Comparison of ENCODE assay signal across 8 cellular contexts in genomic region chr3:188956839-188957489, GRCh38.
A peak's percentile ranks its signal among the peaks of the same experiment; 100 is the strongest.
DNase-seq lines count a peak whose midpoint lies in the region; ATAC-seq and TF ChIP-seq lines count a peak whose summit lies in the region.

No MANE protein-coding gene starts in this region.

- WGBS in endodermal cell (ENCODE audit: insufficient coverage in 1 of 2, insufficient read length in 1 of 2), 2 experiments: 34% methylated on average over 4 to 8 of the region's 8 CpGs

- H3K27ac Mint-ChIP-seq in endodermal cell: no peak overlapping the region

- H3K27ac ChIP-seq in PC-3 (ENCODE audit: low read length) (no peak overlapping the region), endodermal cell (ENCODE audit: low read depth, low read length) (no peak overlapping the region)

- H3K36me3 Mint-ChIP-seq in endodermal cell (ENCODE audit: low read depth): no peaks in the 10 kb centered on the region

- H3K4me3 ChIP-seq in PC-3 (ENCODE audit: low read length): no peak overlapping the region
- no peak overlapping the region for H3K4me3 ChIP-seq in endodermal cell (ENCODE audit: low read length)
- no peak overlapping the region for H3K4me3 ChIP-seq in mucosa of descending colon

- DNase-seq in COR-L47 (lab: John Stamatoyannopoulos, UW) (peak; percentile 48), PC-3 (peak; percentile 83), endodermal cell (no peak), mucosa of descending colon (peak in 1 of 3 donors; percentile 58)

- TF ChIP-seq CTCF in PC-3 (conservative IDR thresholded peaks at IDR 0.05; ENCODE audit: low read depth, low read length): peak; percentile 96
- peak; percentile 91 for TF ChIP-seq CTCF in endodermal cell (conservative IDR thresholded peaks at IDR 0.05)
- TF ChIP-seq CTCF in mucosa of descending colon (IDR thresholded peaks at IDR 0.05): peak; percentile 45

- H3K4me1 ChIP-seq in PC-3 (ENCODE audit: insufficient read depth, low read length): no peaks in the 10 kb centered on the region
- H3K4me1 ChIP-seq in endodermal cell (ENCODE audit: control insufficient read depth, insufficient read depth, low read length): no peaks in the 10 kb centered on the region
- no peaks in the 10 kb centered on the region for H3K4me1 ChIP-seq in mucosa of descending colon (ENCODE audit: low read depth)

- H3K36me3 ChIP-seq in PC-3 (ENCODE audit: low read depth, low read length) (no peaks in the 10 kb centered on the region), endodermal cell (ENCODE audit: control insufficient read depth, insufficient read depth, low read length) (no peaks in the 10 kb centered on the region), mucosa of descending colon (ENCODE audit: low read depth) (no peaks in the 10 kb centered on the region)

- no peaks in the 10 kb centered on the region for H3F3A ChIP-seq in PC-3 (ENCODE audit: low read length, unreplicated experiment)

- H3K27me3 Mint-ChIP-seq in endodermal cell (ENCODE audit: insufficient read depth): peaks cover 3% of the 10 kb centered on the region

- no peaks in the 10 kb centered on the region for H3K9me3 Mint-ChIP-seq in endodermal cell

- intact Hi-C loops in PC-3 (cut with micrococcal nuclease): loop anchor here (1.0 to 5.0 kb wide), 3 partner anchors 84 to 275 kb away; no protein-coding TSS in a partner anchor
- intact Hi-C loops in mucosa of descending colon (cut with DNase I, micrococcal nuclease): loop anchor here in 1 of 2 donors (5.0 kb wide), 2 partner anchors 190 to 1215 kb away; no protein-coding TSS in a partner anchor

- CTCF ChIA-PET in PC-3 (lab: Charles Lee): no interaction called here

- no peaks in the 10 kb centered on the region for H3K79me2 ChIP-seq in PC-3 (ENCODE audit: low read length)

- POLR2A ChIA-PET in PC-3 (lab: Charles Lee; ENCODE audit: unreplicated experiment): no interaction called here

- H3K27me3 ChIP-seq in PC-3 (ENCODE audit: low read length) (no peaks in the 10 kb centered on the region), endodermal cell (ENCODE audit: control insufficient read depth, insufficient read depth, low read length, poor library complexity, severe bottlenecking) (no peaks in the 10 kb centered on the region)

- H2AFZ ChIP-seq in PC-3 (ENCODE audit: low read length): no peak overlapping the region

- no peaks in the 10 kb centered on the region for H3K9me3 ChIP-seq in PC-3 (ENCODE audit: low read length)
- no peaks in the 10 kb centered on the region for H3K9me3 ChIP-seq in endodermal cell (ENCODE audit: control insufficient read depth, low read length)
- H3K9me3 ChIP-seq in mucosa of descending colon: no peaks in the 10 kb centered on the region

- no peaks in the 10 kb centered on the region for H4K20me1 ChIP-seq in PC-3 (ENCODE audit: low read length)

- BruUV-seq in PC-3 (replicated peaks; lab: Mats Ljungman, UMichigan): no TSS peak

- H3K4me1 Mint-ChIP-seq in endodermal cell: no peaks in the 10 kb centered on the region

- peak; percentile 46 for ATAC-seq in HG03354 (IDR thresholded peaks at IDR 0.05; ENCODE audit: poor library complexity, severe bottlenecking, unreplicated experiment)
- peak; percentile 37 for ATAC-seq in PC-3
- ATAC-seq in mucosa of descending colon: peak; percentile 35
- ATAC-seq in HG02884 (IDR thresholded peaks at IDR 0.05; ENCODE audit: unreplicated experiment): no peak
- no peak for ATAC-seq in HG03457 (IDR thresholded peaks at IDR 0.05; ENCODE audit: unreplicated experiment)
- ATAC-seq in GM19324 (IDR thresholded peaks at IDR 0.05; ENCODE audit: low FRiP score, unreplicated experiment): no peak

- H3K9me2 ChIP-seq in PC-3 (replicated peaks; ENCODE audit: low read length): no peaks in the 10 kb centered on the region

- H3K4me3 Mint-ChIP-seq in endodermal cell: no peak overlapping the region

- no peak overlapping the region for H3K4me2 ChIP-seq in PC-3 (ENCODE audit: low read length)

- H3K9ac ChIP-seq in PC-3 (ENCODE audit: low read length) (no peak overlapping the region), endodermal cell (ENCODE audit: extremely low read depth, low read length, poor library complexity, severe bottlenecking) (no peak overlapping the region)

Comparison
In these comparisons a context has a peak if more than half of its experiments do, and no peak if none do; other contexts are left out.
1. ATAC-seq: peak in HG03354 (single experiment), PC-3 (single experiment) and mucosa of descending colon (single experiment); none in HG02884 (single experiment), HG03457 (single experiment) and GM19324 (single experiment).
2. CTCF ChIP-seq: peak in every context shown above with its lines; median percentile 96 in PC-3; 91 in endodermal cell; 45 in mucosa of descending colon.